ENCODE assay signal across 1 cellular context in genomic region chr17:80992077-80992947, GRCh38.
TF ChIP-seq lines count a peak whose summit lies in the region.

No MANE protein-coding gene starts in this region.

TF ChIP-seq in HCT116, 20 proteins besides CTCF, POLR2A, EP300 and RAD21 (continued from another document):
- TF ChIP-seq REST (IDR thresholded peaks at IDR 0.05; ENCODE audit: low read depth) (no peak), ZFX (IDR thresholded peaks at IDR 0.05) (peak; percentile 87; the same call in 1 of the 2 replicates), SIN3A (IDR thresholded peaks at IDR 0.05; ENCODE audit: low read depth) (no peak), POLR2AphosphoS5 (IDR thresholded peaks at IDR 0.05; ENCODE audit: low read depth, low read length) (no peak)
